In the genomic region with DNA sequence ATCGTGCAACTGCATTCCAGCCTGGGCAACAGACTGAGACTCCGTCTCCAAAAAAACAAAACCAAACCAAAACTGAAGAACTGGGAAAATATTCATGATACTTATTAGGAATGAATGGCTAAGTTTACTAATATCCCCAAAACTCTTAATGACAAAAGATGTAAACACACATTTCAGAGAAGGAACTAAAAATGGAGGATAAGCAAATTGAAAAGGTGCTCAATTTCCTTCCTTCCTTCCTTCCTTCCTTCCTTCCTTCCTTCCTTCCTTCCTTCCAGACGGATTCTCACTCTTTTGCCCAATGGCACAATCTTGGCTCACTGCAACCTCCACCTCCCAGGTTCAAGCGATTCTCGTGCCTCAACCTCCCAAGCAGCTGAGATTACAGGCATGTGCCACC, we compare ENCODE assay signal across 19 cellular contexts.
"Had no signal": no experiment of that assay in that cellular context is flagged by ENCODE, and none has a peak within 500 bp of the region (broad histone marks: within the 10 kb centered on the region; RNA-seq: fewer than 3 reads in every experiment).

No MANE protein-coding gene starts in this region.

- H3K9me3 Mint-ChIP-seq: activated T-cell treated with anti-CD3 and anti-CD28 coated beads, Interleukin-2, amount 50 U/mL, for 4 hours; endodermal cell; WTC11 had no signal

- H3K27ac ChIP-seq: testis, vagina had no signal

- H3K36me3 Mint-ChIP-seq: WTC11 had no signal

- H3K36me3 ChIP-seq: vagina had no signal

- H3K27ac Mint-ChIP-seq: endodermal cell, progenitor cell of endocrine pancreas, WTC11 had no signal

- H3K9me3 ChIP-seq: mucosa of descending colon, testis, vagina had no signal

- ATAC-seq: activated T-cell treated with anti-CD3 and anti-CD28 coated beads, Interleukin-2, amount 50 U/mL, for 4 hours; left colon; mucosa of descending colon; WTC11 had no signal

- H3K4me3 Mint-ChIP-seq: activated T-cell treated with anti-CD3 and anti-CD28 coated beads, Interleukin-2, amount 50 U/mL, for 4 hours; endodermal cell; WTC11 had no signal

- H3K4me3 ChIP-seq: mucosa of descending colon, testis, vagina had no signal

- H3K27me3 ChIP-seq: testis, vagina had no signal

- DNase-seq: activated CD4-positive, alpha-beta T cell treated with anti-CD3 and anti-CD28 coated beads, Interleukin-2, amount 50 U/mL, for 48 hours; activated CD8-positive, alpha-beta memory T cell treated with anti-CD3 and anti-CD28 coated beads, Interleukin-2, amount 50 U/mL, for 48 hours; activated naive CD4-positive, alpha-beta T cell treated with Interleukin-2 at 50 U/mL for 16 hours; activated T-cell treated with anti-CD3 and anti-CD28 coated beads, Interleukin-2, amount 50 U/mL, for 4 hours; amygdala; cerebellar nuclear complex; cortex of kidney; endodermal cell; left colon; mesenchymal stem cell; mucosa of descending colon; retina; stimulated activated CD4-positive, alpha-beta T cell treated with anti-CD3 and anti-CD28 coated beads, Interleukin-4, amount 100 ng/mL, for 1 hour; stimulated activated naive CD4-positive, alpha-beta T cell; T1000; testis had no signal
